7 cellular contexts compared by ENCODE assay signal in genomic region chr10:50659865-50660730, GRCh38. TPM values are rescaled to one million over a fixed set of nuclear protein-coding genes. Genes with fewer than 3 reads are reported as not detected.
A peak's percentile ranks its signal among the peaks of the same experiment; 100 is the strongest.
DNase-seq lines count a peak whose midpoint lies in the region; ATAC-seq and TF ChIP-seq lines count a peak whose summit lies in the region.
"Not testable (repeated sequence)": the region's sequence is repeated elsewhere in the genome, so short reads cannot be mapped to it uniquely, and the experiment has no call there.

No MANE protein-coding gene starts in this region.

- not testable (repeated sequence) for H3F3A ChIP-seq in PC-9 (ENCODE audit: insufficient read depth, low read depth); neural progenitor cell (ENCODE audit: low read depth)

- not testable (repeated sequence) for H3K4me1 ChIP-seq in PC-9 (replicated peaks; ENCODE audit: insufficient read depth); neural progenitor cell

- not testable (repeated sequence) for H3K27ac Mint-ChIP-seq in neural progenitor cell

- BruUV-seq in PC-9 (replicated peaks; lab: Mats Ljungman, UMichigan): not testable (repeated sequence)

- intact Hi-C loops in PC-9 (cut with micrococcal nuclease; ENCODE audit: unreplicated experiment): not testable (repeated sequence)

- H3K4me2 ChIP-seq in PC-9: peak overlapping the region; percentile 96
- H3K4me2 ChIP-seq in neural progenitor cell: not testable (repeated sequence)

- not testable (repeated sequence) for H3K27ac ChIP-seq in PC-9, neural progenitor cell

- not testable (repeated sequence) for H3K27me3 Mint-ChIP-seq in neural progenitor cell (ENCODE audit: insufficient read depth, low read depth)

- POLR2A ChIA-PET in PC-9 (lab: Charles Lee; ENCODE audit: unreplicated experiment): interaction anchor here (0.6 kb wide), 1 partner anchor 147 kb away, joined by 5 read pairs; no protein-coding TSS in a partner anchor

- H3K4me1 Mint-ChIP-seq in neural progenitor cell: not testable (repeated sequence)

- not testable (repeated sequence) for H3K9me3 Mint-ChIP-seq in neural progenitor cell

- ATAC-seq in GM21825 (IDR thresholded peaks at IDR 0.05; ENCODE audit: unreplicated experiment): peak; percentile 95

- H3K79me2 ChIP-seq in PC-9 (ENCODE audit: low read depth); neural progenitor cell (ENCODE audit: low read depth): not testable (repeated sequence)

- peak overlapping the region; percentile 63 for H3K4me3 ChIP-seq in PC-9
- H3K4me3 ChIP-seq in epithelial cell of proximal tubule (ENCODE audit: low read depth, low read length): peak overlapping the region; percentile 67
- not testable (repeated sequence) for H3K4me3 ChIP-seq in neural progenitor cell

- not testable (repeated sequence) for H3K36me3 ChIP-seq in PC-9 (ENCODE audit: low read depth); neural progenitor cell

- not testable (repeated sequence) for H3K9ac ChIP-seq in neural progenitor cell

- peak; percentile 57 for TF ChIP-seq CTCF in GM13976 (IDR thresholded peaks at IDR 0.05; ENCODE audit: borderline replicate concordance, control extremely low read depth, extremely low read depth, insufficient read depth, missing control alignments)
- TF ChIP-seq CTCF in PC-9 (conservative IDR thresholded peaks at IDR 0.05): peak; percentile 67
- TF ChIP-seq CTCF in epithelial cell of proximal tubule (conservative IDR thresholded peaks at IDR 0.05; ENCODE audit: low read depth, low read length): peak; percentile 55
- not testable (repeated sequence) for TF ChIP-seq CTCF in neural progenitor cell (IDR thresholded peaks at IDR 0.05)

- in situ Hi-C loops in GM13976 (cut with MboI; ENCODE audit: low sequenced_read_pairs, unreplicated experiment): not testable (repeated sequence)

- CTCF ChIA-PET in PC-9 (lab: Charles Lee): interaction anchor here (0.7 kb wide), 1 partner anchor 78 kb away, joined by 3 read pairs; no protein-coding TSS in a partner anchor

- DNase-seq in GM13976 (ENCODE audit: low spot score) (peak; percentile 56), HS-27A (ENCODE audit: low read depth) (peak; percentile 15), PC-9 (peak; percentile 31 to 72), activated T-cell treated with anti-CD3 and anti-CD28 coated beads for 24 hours (ENCODE audit: low read depth) (peak; percentile 30), neural progenitor cell (ENCODE audit: low spot score) (peak; percentile 8)
- not testable (repeated sequence) for DNase-seq in epithelial cell of proximal tubule (ENCODE audit: low read depth)

- H3K27me3 ChIP-seq in PC-9 (ENCODE audit: insufficient read depth, low read depth); neural progenitor cell: not testable (repeated sequence)

- not testable (repeated sequence) for H4K20me1 ChIP-seq in PC-9 (ENCODE audit: insufficient read depth); neural progenitor cell (ENCODE audit: low read depth)

- H3K9me2 ChIP-seq in PC-9 (ENCODE audit: insufficient read depth): not testable (repeated sequence)

- H3K36me3 Mint-ChIP-seq in neural progenitor cell: not testable (repeated sequence)

- peak overlapping the region; percentile 97 for H2AFZ ChIP-seq in PC-9
- peak overlapping the region; percentile 89 for H2AFZ ChIP-seq in neural progenitor cell (replicated peaks)

- not testable (repeated sequence) for H3K9me3 ChIP-seq in PC-9 (ENCODE audit: insufficient read depth, low read depth); neural progenitor cell (ENCODE audit: low read depth)

- not testable (repeated sequence) for H3K4me3 Mint-ChIP-seq in neural progenitor cell

RNA-seq across cellular contexts. Expression of gene SGMS1, which starts 36.3 kb away (rescaled TPM):
- total RNA-seq in PC-9 (2021): 34.3 and 35.0 TPM in 2 replicates
- 25.2 and 40.2 TPM in 2 replicates for total RNA-seq in epithelial cell of proximal tubule
- total RNA-seq in neural progenitor cell (ENCODE audit: low replicate concordance): 9.2 and 10.3 TPM in 2 replicates
